ENCODE assay signal across 18 cellular contexts in genomic region chr11:64687204-64687603, GRCh38. TPM values are rescaled to one million over a fixed set of nuclear protein-coding genes. Genes with fewer than 3 reads are reported as not detected.
DNase-seq lines count a peak whose midpoint lies in the region; ATAC-seq and TF ChIP-seq lines count a peak whose summit lies in the region.
"Had no signal": no experiment of that assay in that cellular context is flagged by ENCODE, and none has a peak within 500 bp of the region (broad histone marks: within the 10 kb centered on the region; RNA-seq: fewer than 3 reads in every experiment).

No MANE protein-coding gene starts in this region.

- H3K27ac ChIP-seq in cingulate gyrus (ENCODE audit: low read depth, low read length) (peak overlapping the region; percentile 99), stomach smooth muscle (ENCODE audit: low read length) (peak overlapping the region; percentile 11), GM23248 (no peak overlapping the region), RWPE1 (no peak overlapping the region)
- H3K27ac ChIP-seq: foreskin keratinocyte, prostate gland had no signal

- no peaks in the 10 kb centered on the region for H3K36me3 ChIP-seq in stomach smooth muscle (ENCODE audit: control insufficient read depth in 2 of 2, insufficient read depth in 2 of 2, low read length in 2 of 2)
- no peaks in the 10 kb centered on the region for H3K36me3 ChIP-seq in GM23248 (ENCODE audit: low read depth)
- H3K36me3 ChIP-seq: lower lobe of right lung, prostate gland had no signal

- no peak overlapping the region for H2AFZ ChIP-seq in GM23248

- CTCF ChIA-PET in RWPE1 (lab: Yijun Ruan, JAX): interaction anchor here (0.7 to 1.1 kb wide), 2 partner anchors 55 to 332 kb away, joined by 3 read pairs; no protein-coding TSS in a partner anchor

- no peaks in the 10 kb centered on the region for H3K9me2 ChIP-seq in GM23248 (ENCODE audit: insufficient read depth)

- no peaks in the 10 kb centered on the region for H4K20me1 ChIP-seq in GM23248 (ENCODE audit: insufficient read depth)

- no peak for TF ChIP-seq CTCF in RWPE1 (conservative IDR thresholded peaks at IDR 0.05; ENCODE audit: low read depth)

- in situ Hi-C loops in GM23248 (cut with MboI): no loop called here

- POLR2A ChIA-PET in RWPE1 (lab: Yijun Ruan, JAX; ENCODE audit: low non-redundant PET): no interaction called here

- no peaks in the 10 kb centered on the region for H3F3A ChIP-seq in GM23248 (ENCODE audit: insufficient read depth)

- DNase-seq in NCI-H2196 treated with DMSO at 0.1 percent for 48 hours (lab: John Stamatoyannopoulos, UW; ENCODE audit: unreplicated experiment): peak; percentile 72
- DNase-seq in left lobe of liver (ENCODE audit: low spot score): no peak
- DNase-seq in hepatic stellate cell (ENCODE audit: low spot score): no peak
- DNase-seq in GM23248: no peak
- DNase-seq in RWPE1 (ENCODE audit: low spot score): no peak
- DNase-seq: activated naive CD8-positive, alpha-beta T cell treated with anti-CD3 and anti-CD28 coated beads, Interleukin-2, amount 50 U/mL, for 24 hours; CD4-positive, alpha-beta T cell; foreskin keratinocyte; lower lobe of right lung; NCI-H526 treated with DMSO at 0.1 percent for 48 hours; stimulated activated CD4-positive, alpha-beta T cell treated with anti-CD3 and anti-CD28 coated beads, Interleukin-4, amount 100 ng/mL, for 24 hours; stimulated activated naive CD8-positive, alpha-beta T cell treated with anti-CD3 and anti-CD28 coated beads, Interleukin-15, amount 100 ng/mL, for 72 hours had no signal

- peak overlapping the region in 1 of 2 donors; percentile 21 for H3K9ac ChIP-seq in stomach smooth muscle (ENCODE audit: low read length in 2 of 2)
- H3K9ac ChIP-seq in GM23248: no peak overlapping the region

- WGBS in GM23248 (ENCODE audit: low coverage in 1 of 2, low lambda C conversion rate in 2 of 2, missing lambda C conversion rate in 2 of 2), 2 experiments: 52 to 79% methylated on average over 5 of the region's 6 CpGs

- peaks cover 20% of the 10 kb centered on the region for H3K4me1 ChIP-seq in stomach smooth muscle (ENCODE audit: control insufficient read depth, insufficient read depth, low read length)
- no peaks in the 10 kb centered on the region for H3K4me1 ChIP-seq in GM23248 (ENCODE audit: insufficient read depth)
- H3K4me1 ChIP-seq: prostate gland had no signal

- peak; percentile 51 for ATAC-seq in left lobe of liver
- ATAC-seq in HG02571 (IDR thresholded peaks at IDR 0.05; ENCODE audit: unreplicated experiment): no peak
- ATAC-seq: activated naive CD8-positive, alpha-beta T cell treated with anti-CD3 and anti-CD28 coated beads, Interleukin-2, amount 50 U/mL, for 24 hours; foreskin keratinocyte; HCT116; stimulated activated naive CD8-positive, alpha-beta T cell treated with anti-CD3 and anti-CD28 coated beads, Interleukin-15, amount 100 ng/mL, for 72 hours had no signal

- no peaks in the 10 kb centered on the region for H3K79me2 ChIP-seq in GM23248 (ENCODE audit: insufficient read depth)

- H3K27me3 ChIP-seq in stomach smooth muscle (ENCODE audit: control insufficient read depth in 1 of 2, insufficient read depth in 2 of 2, low read length in 2 of 2) (no peaks in the 10 kb centered on the region), GM23248 (replicated peaks; ENCODE audit: insufficient read depth) (peaks cover 16% of the 10 kb centered on the region)

- H3K4me2 ChIP-seq in GM23248 (ENCODE audit: unreplicated experiment): no peak overlapping the region

- no peaks in the 10 kb centered on the region for H3K9me3 ChIP-seq in stomach smooth muscle (ENCODE audit: control insufficient read depth in 2 of 2, low read length in 2 of 2)
- no peaks in the 10 kb centered on the region for H3K9me3 ChIP-seq in GM23248 (ENCODE audit: low read depth)
- H3K9me3 ChIP-seq: lower lobe of right lung, prostate gland had no signal

- no peak overlapping the region for H3K4me3 ChIP-seq in stomach smooth muscle (ENCODE audit: low read length in 2 of 2)
- no peak overlapping the region for H3K4me3 ChIP-seq in GM23248
- H3K4me3 ChIP-seq: lower lobe of right lung, prostate gland had no signal

RNA-seq across cellular contexts. Expression of gene NRXN2, which starts 35.8 kb away (rescaled TPM):
- 0.98 TPM for total RNA-seq in left lobe of liver
- 0.51 and 5.6 TPM in 2 replicates for total RNA-seq in GM23248 (2014; rRNA removed; shearing (Covaris generic))
- 0.48 and 1.1 TPM in 2 replicates for polyA plus RNA-seq in GM23248 (2016; fragmentation: Nextera tagmentation; extraction: Ambion mirVana)
- total RNA-seq: foreskin keratinocyte had no signal
- polyA plus RNA-seq: foreskin keratinocyte had no signal

RNA-seq across cellular contexts. Expression of gene RASGRP2, which starts 56.7 kb away (rescaled TPM):
- total RNA-seq in left lobe of liver: 4.2 TPM
- not detected in 2 replicates for total RNA-seq in GM23248 (2014; rRNA removed; shearing (Covaris generic))
- 0.61 and 0.68 TPM in 2 replicates for polyA plus RNA-seq in GM23248 (2016; fragmentation: Nextera tagmentation; extraction: Ambion mirVana)
- total RNA-seq: HT1080 had no signal

Comparison
In these comparisons a context has a peak if more than half of its experiments do, and no peak if none do; other contexts are left out.
1. H3K27ac ChIP-seq: peak in cingulate gyrus (single experiment) and stomach smooth muscle (single experiment); none in GM23248 (single experiment) and RWPE1 (single experiment).